In the genomic region with DNA sequence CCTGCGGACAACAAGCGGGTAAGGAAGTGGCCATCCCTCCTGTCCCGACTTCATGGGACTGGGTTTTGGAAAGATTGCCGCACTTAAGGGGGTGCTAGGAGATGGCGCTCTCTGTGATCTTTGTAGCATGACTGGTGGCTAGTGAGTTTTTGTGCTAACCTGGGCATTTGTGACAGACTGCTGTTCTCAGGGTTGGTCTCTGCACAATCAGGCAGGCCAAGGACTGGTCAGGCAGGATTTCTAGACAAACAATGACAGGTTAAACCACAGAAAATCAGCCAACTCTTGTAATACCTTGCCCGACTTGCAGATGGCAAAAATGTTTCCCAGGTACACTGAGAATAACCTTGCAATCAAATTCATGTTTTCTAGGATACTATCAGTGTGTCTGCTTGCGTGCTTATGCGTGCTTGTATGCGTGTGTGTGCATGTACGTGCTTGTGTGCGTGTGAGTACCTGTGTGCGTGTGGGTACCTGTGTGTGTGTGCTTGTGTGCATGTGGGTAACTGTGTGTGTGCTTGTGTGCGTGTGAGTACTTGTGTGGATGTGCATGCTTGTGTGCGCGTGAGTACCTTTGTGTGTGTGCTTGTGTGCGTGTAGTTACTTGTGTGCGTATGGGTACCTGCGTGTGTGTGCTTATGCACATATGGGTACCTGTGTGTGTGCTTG, we compare ENCODE assay signal across 15 cellular contexts. TPM values are rescaled to one million over a fixed set of nuclear protein-coding genes. Genes with fewer than 3 reads are reported as not detected.
DNase-seq lines count a peak whose midpoint lies in the region; ATAC-seq, FAIRE-seq and TF ChIP-seq lines count a peak whose summit lies in the region.
"Had no signal": no experiment of that assay in that cellular context is flagged by ENCODE, and none has a peak within 500 bp of the region (broad histone marks: within the 10 kb centered on the region; RNA-seq: fewer than 3 reads in every experiment).

No MANE protein-coding gene starts in this region.

- peak overlapping the region; percentile 43 for H3K23ac ChIP-seq in trophoblast cell (ENCODE audit: low read length)

- peak overlapping the region; percentile 2 for H3K27ac ChIP-seq in hepatocyte
- no peak overlapping the region for H3K27ac ChIP-seq in trophoblast cell (ENCODE audit: low read depth, low read length)
- H3K27ac ChIP-seq in right cardiac atrium (ENCODE audit: low read length), result no peak overlapping the region
- H3K27ac ChIP-seq in ascending aorta, result no peak overlapping the region
- H3K27ac ChIP-seq: heart right ventricle had no signal

- no peaks in the 10 kb centered on the region for H3K9me3 ChIP-seq in hepatocyte (ENCODE audit: low read depth)
- H3K9me3 ChIP-seq in trophoblast cell (ENCODE audit: insufficient read depth, low read depth, low read length), result peaks cover 4% of the 10 kb centered on the region
- H3K9me3 ChIP-seq in right cardiac atrium (ENCODE audit: control insufficient read depth, low read length), result no peaks in the 10 kb centered on the region
- no peaks in the 10 kb centered on the region for H3K9me3 ChIP-seq in ascending aorta
- H3K9me3 ChIP-seq: heart right ventricle had no signal

- H3K9me2 ChIP-seq in hepatocyte (replicated peaks; ENCODE audit: insufficient read depth), result no peaks in the 10 kb centered on the region

- no peak for TF ChIP-seq POLR2A in GM12891 (IDR thresholded peaks at IDR 0.05; ENCODE audit: low read depth, low read length)

- H3K14ac ChIP-seq in trophoblast cell (ENCODE audit: low read length), result no peak overlapping the region

- H2BK5ac ChIP-seq in trophoblast cell (ENCODE audit: low read depth, low read length, poor library complexity), result no peak overlapping the region

- no peak for ATAC-seq in right cardiac atrium
- ATAC-seq in HG02885 (IDR thresholded peaks at IDR 0.05; ENCODE audit: poor library complexity, unreplicated experiment), result no peak
- ATAC-seq: heart right ventricle had no signal

- 92% methylated on average over 18 of the region's 18 CpGs for WGBS in hepatocyte (ENCODE audit: low lambda C conversion rate, missing lambda C conversion rate)
- WGBS in trophoblast cell (ENCODE audit: extremely low coverage, insufficient coverage, insufficient read length), result no CpG with 5 or more reads among the region's 18 CpGs
- 94% methylated on average over 18 of the region's 18 CpGs for WGBS in right cardiac atrium

- DNase-seq in GM12891 (ENCODE audit: insufficient read length, low spot score) (no peak), NCI-H2196 treated with DMSO at 0.1 percent for 48 hours (lab: John Stamatoyannopoulos, UW; ENCODE audit: unreplicated experiment) (peak; percentile 10), hepatocyte (ENCODE audit: low spot score) (no peak), trophoblast cell (no peak), right cardiac atrium (no peak), ascending aorta (ENCODE audit: low spot score in 2 of 2) (no peak)
- DNase-seq in NK-92 treated with Interleukin-12 subunit alpha and Interleukin-12 subunit beta, amount 100 ng/mL, for 24 hours (lab: John Stamatoyannopoulos, UW), result no peak
- DNase-seq: activated T-cell treated with anti-CD3 and anti-CD28 coated beads, Interleukin-2, amount 50 U/mL, for 48 hours; COR-L47; effector CD8-positive, alpha-beta T cell; heart right ventricle; NCI-H1092 treated with DMSO at 0.1 percent for 48 hours; NCI-H510A treated with DMSO at 0.1 percent for 48 hours; Right ventricle myocardium superior had no signal

- no peaks in the 10 kb centered on the region for H4K20me1 ChIP-seq in hepatocyte (ENCODE audit: insufficient read depth, poor library complexity, severe bottlenecking)

- H4K8ac ChIP-seq in trophoblast cell (ENCODE audit: low read depth, low read length), result no peak overlapping the region

- no peak overlapping the region for H4K91ac ChIP-seq in trophoblast cell (ENCODE audit: low read depth, low read length)

- H4K12ac ChIP-seq in trophoblast cell (ENCODE audit: low read depth, low read length), result no peak overlapping the region

- H3K4ac ChIP-seq in trophoblast cell (ENCODE audit: low read depth, low read length), result no peak overlapping the region

- H3K27me3 ChIP-seq in hepatocyte (no peaks in the 10 kb centered on the region), trophoblast cell (ENCODE audit: insufficient read depth, low read length) (no peaks in the 10 kb centered on the region), right cardiac atrium (ENCODE audit: control insufficient read depth, insufficient read depth) (no peaks in the 10 kb centered on the region), ascending aorta (no peaks in the 10 kb centered on the region)

- H3K18ac ChIP-seq in trophoblast cell (ENCODE audit: low read length), result no peak overlapping the region

- H3K9ac ChIP-seq in trophoblast cell (ENCODE audit: low read length), result no peak overlapping the region

- H3K79me2 ChIP-seq in hepatocyte (no peaks in the 10 kb centered on the region), trophoblast cell (ENCODE audit: control insufficient read depth, insufficient read depth, low read length, poor library complexity) (peaks cover 2% of the 10 kb centered on the region)

- H3K79me1 ChIP-seq in trophoblast cell (ENCODE audit: low read length), result peaks cover 9% of the 10 kb centered on the region

- H3K36me3 ChIP-seq in hepatocyte (replicated peaks; ENCODE audit: insufficient read depth, low read depth) (no peaks in the 10 kb centered on the region), trophoblast cell (ENCODE audit: control insufficient read depth in 1 of 2, insufficient read depth in 2 of 2, low read length in 2 of 2) (no peaks in the 10 kb centered on the region), ascending aorta (no peaks in the 10 kb centered on the region)

- H2AK5ac ChIP-seq in trophoblast cell (ENCODE audit: low read length), result no peak overlapping the region

- peak overlapping the region; percentile 58 for H2BK12ac ChIP-seq in trophoblast cell (ENCODE audit: low read length)

- TF ChIP-seq CTCF in hepatocyte (IDR thresholded peaks at IDR 0.05; ENCODE audit: poor library complexity) (no peak), ascending aorta (IDR thresholded peaks at IDR 0.05) (no peak)

- H2BK120ac ChIP-seq in trophoblast cell (ENCODE audit: insufficient read depth, low read length, poor library complexity), result no peak overlapping the region

- H2AFZ ChIP-seq in hepatocyte (no peak overlapping the region), trophoblast cell (ENCODE audit: insufficient read depth, low read length, poor library complexity) (no peak overlapping the region)

- intact Hi-C loops in right cardiac atrium (cut with DNase I), result no loop called here
- intact Hi-C loops in ascending aorta (cut with DNase I), result no loop called here

- H3K4me1 ChIP-seq in hepatocyte (ENCODE audit: insufficient read depth), result peaks cover 8% of the 10 kb centered on the region
- H3K4me1 ChIP-seq in trophoblast cell (ENCODE audit: control insufficient read depth in 1 of 2, insufficient read depth in 2 of 2, low read length in 2 of 2), result peaks cover 25 to 29% of the 10 kb centered on the region in 2 experiments
- H3K4me1 ChIP-seq in right cardiac atrium (ENCODE audit: control insufficient read depth, insufficient read depth, low read length), result no peaks in the 10 kb centered on the region
- H3K4me1 ChIP-seq in ascending aorta, result peaks cover 0 to 1% of the 10 kb centered on the region in 2 donors

- no peak overlapping the region for H3K4me3 ChIP-seq in hepatocyte
- peak overlapping the region; percentile 40 for H3K4me3 ChIP-seq in trophoblast cell (ENCODE audit: low read depth, low read length)
- H3K4me3 ChIP-seq in right cardiac atrium (ENCODE audit: low read length), result no peak overlapping the region
- no peak overlapping the region for H3K4me3 ChIP-seq in ascending aorta
- H3K4me3 ChIP-seq: heart right ventricle had no signal

- FAIRE-seq in GM12891 (lab: Jason Lieb, UNC), result peak; percentile 96

- no peak overlapping the region for H3K4me2 ChIP-seq in hepatocyte
- peak overlapping the region; percentile 11 for H3K4me2 ChIP-seq in trophoblast cell (ENCODE audit: low read length)

TF ChIP-seq in GM12891, 5 proteins besides CTCF, POLR2A, EP300 and RAD21:
- TF ChIP-seq POLR2AphosphoS5 (IDR thresholded peaks at IDR 0.05; ENCODE audit: low read depth, low read length), result peak; percentile 48; the same call in 1 of the 2 replicates
- no peak for TF ChIP-seq TAF1 (IDR thresholded peaks at IDR 0.05; ENCODE audit: low read depth, low read length)

RNA-seq across cellular contexts. Expression of gene SORL1, which starts 26.2 kb away (rescaled TPM):
- polyA plus RNA-seq in GM12891 (2012; ENCODE audit: low read depth, missing spikeins), result 49.9 TPM
- total RNA-seq in hepatocyte (26.5 and 29.2 TPM in 2 replicates), right cardiac atrium (1 to 10 TPM; 3.7 to 9.2 (median 5.4) TPM), ascending aorta (10.5 TPM)
- polyA plus RNA-seq in hepatocyte (13.5 and 14.9 TPM in 2 replicates), right cardiac atrium (0.57 TPM)
- 4.6 and 5.1 TPM in 2 replicates for polyA plus RNA-seq in trophoblast cell (2013)
